ENCODE assay signal across 24 cellular contexts in the genomic region with DNA sequence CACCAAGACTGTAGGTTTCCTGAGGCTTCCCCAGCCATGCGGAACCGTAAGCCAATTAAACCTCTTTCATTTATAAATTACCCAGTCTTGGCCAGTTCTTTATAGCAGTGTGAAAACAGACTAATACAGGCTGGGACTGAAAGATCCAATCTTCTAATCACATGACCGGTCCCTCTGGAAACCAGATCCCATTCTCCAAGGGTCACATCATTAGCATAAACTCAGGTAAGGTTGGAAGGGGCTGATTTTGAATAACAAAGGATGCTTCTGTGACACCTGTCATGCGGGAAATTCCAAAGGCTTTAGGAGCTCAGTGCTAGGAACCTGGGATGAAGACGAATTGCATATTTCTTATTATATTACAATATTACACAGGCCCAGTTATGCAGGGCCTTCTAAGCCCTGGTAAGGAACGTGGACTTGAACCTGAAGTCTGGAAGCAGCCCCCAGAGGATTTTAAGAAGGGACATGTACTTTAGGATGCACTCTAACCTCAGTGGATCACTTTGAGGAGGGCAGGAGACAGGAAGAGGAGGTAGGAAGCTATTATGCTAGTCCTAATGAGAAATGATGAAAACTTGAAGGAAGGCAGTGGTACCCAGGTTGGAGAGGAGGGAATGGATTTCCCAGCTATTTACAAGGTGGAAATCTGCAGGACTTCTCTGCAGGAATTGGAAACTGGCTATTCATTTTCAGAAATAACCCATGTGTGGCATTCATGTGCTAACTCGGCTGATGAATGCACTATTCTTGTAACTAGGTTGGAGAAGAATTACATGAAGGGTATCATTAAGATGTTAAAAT. TPM values are rescaled to one million over a fixed set of nuclear protein-coding genes. Genes with fewer than 3 reads are reported as not detected.
DNase-seq lines count a peak whose midpoint lies in the region; ATAC-seq and TF ChIP-seq lines count a peak whose summit lies in the region.
"Had no signal": no experiment of that assay in that cellular context is flagged by ENCODE, and none has a peak within 500 bp of the region (broad histone marks: within the 10 kb centered on the region; RNA-seq: fewer than 3 reads in every experiment).

No MANE protein-coding gene starts in this region.

- peak overlapping the region; percentile 41 for H3K27ac ChIP-seq in iPS-20b (ENCODE audit: low read length)
- no peak overlapping the region for H3K27ac ChIP-seq in tibial nerve
- H3K27ac ChIP-seq: PC-9, SJCRH30 had no signal

- no peaks in the 10 kb centered on the region for H3K27me3 ChIP-seq in iPS-20b (ENCODE audit: insufficient read depth, low read length)
- H3K27me3 ChIP-seq in tibial nerve = no peaks in the 10 kb centered on the region
- H3K27me3 ChIP-seq: MG63, SJCRH30 had no signal

- ATAC-seq in WTC11 (peak; percentile 74), GM21723 (IDR thresholded peaks at IDR 0.05; ENCODE audit: unreplicated experiment) (no peak)
- ATAC-seq: Right ventricle myocardium inferior, SK-N-SH treated with all-trans-retinoic acid at 6 μM for 48 hours had no signal

- peaks cover 12% of the 10 kb centered on the region; the same call in 1 of the 2 replicates for H3K9me3 Mint-ChIP-seq in WTC11

- no peak for TF ChIP-seq POLR2A in tibial nerve (IDR thresholded peaks at IDR 0.05)

- CTCF ChIA-PET in WTC11 (lab: Charles Lee) = interaction anchor here (0.6 to 2.7 kb wide), 6 partner anchors 10 to 393 kb away, joined by 3 to 13 read pairs (median 3); partner anchors contain the start of gene TNFSF11

- H3K27me3 Mint-ChIP-seq in WTC11 (ENCODE audit: low read depth) = no peaks in the 10 kb centered on the region

- TF ChIP-seq CTCF in WTC11 (IDR thresholded peaks at IDR 0.05) = no peak
- no peak for TF ChIP-seq CTCF in tibial nerve (IDR thresholded peaks at IDR 0.05)

- peak overlapping the region; percentile 37 for H3K4me3 Mint-ChIP-seq in WTC11

- H3K9me3 ChIP-seq in iPS-20b (ENCODE audit: insufficient read depth, low read depth, low read length) (no peaks in the 10 kb centered on the region), tibial nerve (no peaks in the 10 kb centered on the region)
- H3K9me3 ChIP-seq: MG63, SJCRH30 had no signal

- H3K36me3 Mint-ChIP-seq in WTC11 = peaks cover 22% of the 10 kb centered on the region

- H3K36me3 ChIP-seq in iPS-20b (ENCODE audit: insufficient read depth, low read depth, low read length) (peaks cover 13% of the 10 kb centered on the region; the same call in 1 of the 2 replicates), tibial nerve (no peaks in the 10 kb centered on the region)
- H3K36me3 ChIP-seq: MG63, SJCRH30 had no signal

- H3K4me1 Mint-ChIP-seq in WTC11 = peaks cover 80% of the 10 kb centered on the region

- peak; percentile 8 for DNase-seq in NCI-H82 treated with DMSO at 0.1 percent for 48 hours (lab: John Stamatoyannopoulos, UW; ENCODE audit: unreplicated experiment)
- DNase-seq in NCI-H82 (lab: John Stamatoyannopoulos, UW) = no peak
- no peak for DNase-seq in WTC11 (ENCODE audit: low spot score)
- no peak for DNase-seq in activated CD8-positive, alpha-beta memory T cell treated with anti-CD3 and anti-CD28 coated beads for 24 hours
- DNase-seq in tibial nerve (ENCODE audit: low spot score in 2 of 2) = no peak
- DNase-seq: Calu3; DND-41; GOT3; IMR-90; KG1; MG63; NCI-H1105 treated with DMSO at 0.1 percent for 48 hours; NCI-H2081; NCI-H345; NCI-H510A treated with DMSO at 0.1 percent for 48 hours; NK-92 treated with Interleukin-12 subunit alpha and Interleukin-12 subunit beta, amount 100 ng/mL, for 24 hours; PC-9; SJCRH30 had no signal

- POLR2A ChIA-PET in WTC11 (lab: Charles Lee) = no interaction called here

- peak overlapping the region; percentile 29; the same call in 1 of the 2 replicates for H3K9ac ChIP-seq in iPS-20b (ENCODE audit: low read depth, low read length)

- no peak for TF ChIP-seq EP300 in tibial nerve (IDR thresholded peaks at IDR 0.05)

- peak overlapping the region; percentile 37; the same call in 1 of the 2 replicates for H3K4me3 ChIP-seq in iPS-20b (ENCODE audit: low read length)
- no peak overlapping the region for H3K4me3 ChIP-seq in tibial nerve
- H3K4me3 ChIP-seq: MG63, PC-9, SJCRH30 had no signal

- peak overlapping the region; percentile 90 for H3K27ac Mint-ChIP-seq in WTC11

- 64 to 66% methylated on average over 7 of the region's 7 CpGs for WGBS in tibial nerve, 2 donors

- H3K4me1 ChIP-seq in iPS-20b (ENCODE audit: insufficient read depth, low read length) (peaks cover 41% of the 10 kb centered on the region; the same call in 1 of the 2 replicates), tibial nerve (peaks cover 0 to 15% (median 0%) of the 10 kb centered on the region in 4 donors)
- H3K4me1 ChIP-seq: SJCRH30 had no signal

TF ChIP-seq in WTC11, 78 proteins besides CTCF, POLR2A, EP300 and RAD21:
- TF ChIP-seq, protein P1, sequence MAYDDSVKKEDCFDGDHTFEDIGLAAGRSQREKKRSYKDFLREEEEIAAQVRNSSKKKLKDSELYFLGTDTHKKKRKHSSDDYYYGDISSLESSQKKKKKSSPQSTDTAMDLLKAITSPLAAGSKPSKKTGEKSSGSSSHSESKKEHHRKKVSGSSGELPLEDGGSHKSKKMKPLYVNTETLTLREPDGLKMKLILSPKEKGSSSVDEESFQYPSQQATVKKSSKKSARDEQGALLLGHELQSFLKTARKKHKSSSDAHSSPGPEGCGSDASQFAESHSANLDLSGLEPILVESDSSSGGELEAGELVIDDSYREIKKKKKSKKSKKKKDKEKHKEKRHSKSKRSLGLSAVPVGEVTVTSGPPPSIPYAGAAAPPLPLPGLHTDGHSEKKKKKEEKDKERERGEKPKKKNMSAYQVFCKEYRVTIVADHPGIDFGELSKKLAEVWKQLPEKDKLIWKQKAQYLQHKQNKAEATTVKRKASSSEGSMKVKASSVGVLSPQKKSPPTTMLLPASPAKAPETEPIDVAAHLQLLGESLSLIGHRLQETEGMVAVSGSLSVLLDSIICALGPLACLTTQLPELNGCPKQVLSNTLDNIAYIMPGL (CRISPR knock-in tag; IDR thresholded peaks at IDR 0.05) = no peak
- 0 out of 2 replicates have a peak, but pooled peaks have one; percentile 20 for TF ChIP-seq MAX (CRISPR knock-in tag; IDR thresholded peaks at IDR 0.05)
- TF ChIP-seq, protein P2, sequence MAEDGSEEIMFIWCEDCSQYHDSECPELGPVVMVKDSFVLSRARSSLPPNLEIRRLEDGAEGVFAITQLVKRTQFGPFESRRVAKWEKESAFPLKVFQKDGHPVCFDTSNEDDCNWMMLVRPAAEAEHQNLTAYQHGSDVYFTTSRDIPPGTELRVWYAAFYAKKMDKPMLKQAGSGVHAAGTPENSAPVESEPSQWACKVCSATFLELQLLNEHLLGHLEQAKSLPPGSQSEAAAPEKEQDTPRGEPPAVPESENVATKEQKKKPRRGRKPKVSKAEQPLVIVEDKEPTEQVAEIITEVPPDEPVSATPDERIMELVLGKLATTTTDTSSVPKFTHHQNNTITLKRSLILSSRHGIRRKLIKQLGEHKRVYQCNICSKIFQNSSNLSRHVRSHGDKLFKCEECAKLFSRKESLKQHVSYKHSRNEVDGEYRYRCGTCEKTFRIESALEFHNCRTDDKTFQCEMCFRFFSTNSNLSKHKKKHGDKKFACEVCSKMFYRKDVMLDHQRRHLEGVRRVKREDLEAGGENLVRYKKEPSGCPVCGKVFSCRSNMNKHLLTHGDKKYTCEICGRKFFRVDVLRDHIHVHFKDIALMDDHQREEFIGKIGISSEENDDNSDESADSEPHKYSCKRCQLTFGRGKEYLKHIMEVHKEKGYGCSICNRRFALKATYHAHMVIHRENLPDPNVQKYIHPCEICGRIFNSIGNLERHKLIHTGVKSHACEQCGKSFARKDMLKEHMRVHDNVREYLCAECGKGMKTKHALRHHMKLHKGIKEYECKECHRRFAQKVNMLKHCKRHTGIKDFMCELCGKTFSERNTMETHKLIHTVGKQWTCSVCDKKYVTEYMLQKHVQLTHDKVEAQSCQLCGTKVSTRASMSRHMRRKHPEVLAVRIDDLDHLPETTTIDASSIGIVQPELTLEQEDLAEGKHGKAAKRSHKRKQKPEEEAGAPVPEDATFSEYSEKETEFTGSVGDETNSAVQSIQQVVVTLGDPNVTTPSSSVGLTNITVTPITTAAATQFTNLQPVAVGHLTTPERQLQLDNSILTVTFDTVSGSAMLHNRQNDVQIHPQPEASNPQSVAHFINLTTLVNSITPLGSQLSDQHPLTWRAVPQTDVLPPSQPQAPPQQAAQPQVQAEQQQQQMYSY (CRISPR knock-in tag; IDR thresholded peaks at IDR 0.05) = no peak
- TF ChIP-seq, protein P3, sequence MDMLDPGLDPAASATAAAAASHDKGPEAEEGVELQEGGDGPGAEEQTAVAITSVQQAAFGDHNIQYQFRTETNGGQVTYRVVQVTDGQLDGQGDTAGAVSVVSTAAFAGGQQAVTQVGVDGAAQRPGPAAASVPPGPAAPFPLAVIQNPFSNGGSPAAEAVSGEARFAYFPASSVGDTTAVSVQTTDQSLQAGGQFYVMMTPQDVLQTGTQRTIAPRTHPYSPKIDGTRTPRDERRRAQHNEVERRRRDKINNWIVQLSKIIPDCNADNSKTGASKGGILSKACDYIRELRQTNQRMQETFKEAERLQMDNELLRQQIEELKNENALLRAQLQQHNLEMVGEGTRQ (CRISPR knock-in tag; IDR thresholded peaks at IDR 0.05) = peak; percentile 79
- peak; percentile 79 for TF ChIP-seq USF1 (CRISPR knock-in tag; IDR thresholded peaks at IDR 0.05)
- TF ChIP-seq TEAD1 (CRISPR knock-in tag; IDR thresholded peaks at IDR 0.05) = 0 out of 2 replicates have a peak, but pooled peaks have one; percentile 70
TF ChIP-seq in WTC11: peak in this region for 4.

RNA-seq across cellular contexts. Expression of gene TNFSF11, which starts 19.2 kb away (rescaled TPM):
- 6.1 to 6.9 TPM (median 6.6 TPM) in 3 replicates for total RNA-seq in WTC11 (2021)
- not detected for total RNA-seq in tibial nerve
- total RNA-seq: A172, IMR-90, PC-9, Right ventricle myocardium inferior, RPMI7951, SJCRH30 had no signal
